8 cellular contexts compared by ENCODE assay signal in the genomic region with DNA sequence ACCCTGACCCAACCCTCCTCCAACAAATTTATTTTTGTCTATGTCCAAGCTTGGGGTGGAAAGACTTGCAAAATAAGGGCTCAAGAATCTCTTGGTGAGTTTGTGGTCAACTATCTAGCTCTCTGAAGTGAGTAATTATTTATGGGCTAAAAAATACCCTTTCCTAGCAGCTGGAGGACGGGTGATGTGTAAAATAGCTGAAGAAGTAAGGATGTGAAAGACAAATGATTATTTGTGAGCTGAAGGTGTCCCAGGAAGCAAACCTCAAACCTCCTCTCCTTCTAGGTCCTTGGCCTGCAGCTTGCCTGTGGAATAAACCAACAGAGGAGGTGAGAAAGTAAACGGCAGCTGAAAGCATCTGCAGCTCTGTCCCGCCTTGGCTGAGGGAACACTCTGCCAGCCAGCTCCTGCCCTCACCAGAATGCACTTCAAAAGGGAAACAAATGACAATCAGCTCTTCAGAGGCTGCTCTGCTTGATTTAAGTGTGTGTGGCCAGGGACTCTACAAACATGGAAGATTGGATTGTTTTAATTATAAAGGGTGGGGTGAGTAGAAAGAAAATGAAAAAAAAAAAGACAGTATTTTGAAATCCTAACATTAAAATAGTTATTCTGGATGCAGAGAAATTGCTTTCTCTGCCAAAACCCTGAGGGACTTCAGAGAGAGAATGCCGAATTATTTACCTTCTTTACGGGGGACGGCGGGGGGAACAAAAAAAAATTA.
A peak's percentile ranks its signal among the peaks of the same experiment; 100 is the strongest.
DNase-seq lines count a peak whose midpoint lies in the region; ATAC-seq and TF ChIP-seq lines count a peak whose summit lies in the region.

No MANE protein-coding gene starts in this region.

- TF ChIP-seq CTCF in brain (conservative IDR thresholded peaks at IDR 0.05) (no peak), uterus (IDR thresholded peaks at IDR 0.05) (no peak)

- peak overlapping the region; percentile 21 to 93 (median 68) for H3K27ac Mint-ChIP-seq in brain

- peak overlapping the region; percentile 49 to 73 for H3K27ac ChIP-seq in uterus

- no peak for ATAC-seq in HG03135 (IDR thresholded peaks at IDR 0.05; ENCODE audit: unreplicated experiment)

- no peaks in the 10 kb centered on the region for H3K36me3 Mint-ChIP-seq in brain

- no peaks in the 10 kb centered on the region for H3K27me3 Mint-ChIP-seq in brain

- intact Hi-C loops in uterus (cut with DNase I; ENCODE audit: low total_unique reads), result loop anchor here (10.0 kb wide), 1 partner anchor 120 kb away; a partner anchor contains a TSS

- TF ChIP-seq POLR2A in uterus (IDR thresholded peaks at IDR 0.05), result no peak

- H3K4me3 Mint-ChIP-seq in brain, result peak overlapping the region; percentile 0 to 59 (median 10)

- DNase-seq in NCI-H2107 treated with DMSO at 0.1 percent for 48 hours (lab: John Stamatoyannopoulos, UW; ENCODE audit: unreplicated experiment), result peak; percentile 55
- no peak for DNase-seq in NCI-H2107 (lab: John Stamatoyannopoulos, UW)
- peak; percentile 81 for DNase-seq in medulla oblongata (ENCODE audit: extremely low spot score)
- no peak for DNase-seq in uterus
- no peak for DNase-seq in NCI-H82 treated with DMSO at 0.1 percent for 48 hours (lab: John Stamatoyannopoulos, UW; ENCODE audit: unreplicated experiment)
- no peak for DNase-seq in T-helper 9 cell

- H3K4me3 ChIP-seq in uterus, result peak overlapping the region in 1 of 2 donors; percentile 3

- no peaks in the 10 kb centered on the region for H3K9me3 ChIP-seq in uterus

- H3K9me3 Mint-ChIP-seq in brain, result no peaks in the 10 kb centered on the region

- H3K4me1 Mint-ChIP-seq in brain, result peaks cover 84% of the 10 kb centered on the region

- H3K36me3 ChIP-seq in uterus, result no peaks in the 10 kb centered on the region

- no peaks in the 10 kb centered on the region for H3K27me3 ChIP-seq in uterus

- peaks cover 0 to 24% of the 10 kb centered on the region in 2 donors for H3K4me1 ChIP-seq in uterus

Comparison
In these comparisons a context has a peak if more than half of its experiments do, and no peak if none do; other contexts are left out.
1. DNase-seq: peak in NCI-H2107 treated with DMSO at 0.1 percent for 48 hours (single experiment) and medulla oblongata (single experiment); none in NCI-H2107 (single experiment), uterus (0 of 2), NCI-H82 treated with DMSO at 0.1 percent for 48 hours (single experiment) and T-helper 9 cell (single experiment).